In genomic region chr20:47303736-47304135, GRCh38 we compare ENCODE assay signal across 1 cellular context.
TF ChIP-seq lines count a peak whose summit lies in the region.

No MANE protein-coding gene starts in this region.

TF ChIP-seq in HepG2, 621 proteins besides CTCF, POLR2A, EP300 and RAD21:
- TF ChIP-seq, protein P1, sequence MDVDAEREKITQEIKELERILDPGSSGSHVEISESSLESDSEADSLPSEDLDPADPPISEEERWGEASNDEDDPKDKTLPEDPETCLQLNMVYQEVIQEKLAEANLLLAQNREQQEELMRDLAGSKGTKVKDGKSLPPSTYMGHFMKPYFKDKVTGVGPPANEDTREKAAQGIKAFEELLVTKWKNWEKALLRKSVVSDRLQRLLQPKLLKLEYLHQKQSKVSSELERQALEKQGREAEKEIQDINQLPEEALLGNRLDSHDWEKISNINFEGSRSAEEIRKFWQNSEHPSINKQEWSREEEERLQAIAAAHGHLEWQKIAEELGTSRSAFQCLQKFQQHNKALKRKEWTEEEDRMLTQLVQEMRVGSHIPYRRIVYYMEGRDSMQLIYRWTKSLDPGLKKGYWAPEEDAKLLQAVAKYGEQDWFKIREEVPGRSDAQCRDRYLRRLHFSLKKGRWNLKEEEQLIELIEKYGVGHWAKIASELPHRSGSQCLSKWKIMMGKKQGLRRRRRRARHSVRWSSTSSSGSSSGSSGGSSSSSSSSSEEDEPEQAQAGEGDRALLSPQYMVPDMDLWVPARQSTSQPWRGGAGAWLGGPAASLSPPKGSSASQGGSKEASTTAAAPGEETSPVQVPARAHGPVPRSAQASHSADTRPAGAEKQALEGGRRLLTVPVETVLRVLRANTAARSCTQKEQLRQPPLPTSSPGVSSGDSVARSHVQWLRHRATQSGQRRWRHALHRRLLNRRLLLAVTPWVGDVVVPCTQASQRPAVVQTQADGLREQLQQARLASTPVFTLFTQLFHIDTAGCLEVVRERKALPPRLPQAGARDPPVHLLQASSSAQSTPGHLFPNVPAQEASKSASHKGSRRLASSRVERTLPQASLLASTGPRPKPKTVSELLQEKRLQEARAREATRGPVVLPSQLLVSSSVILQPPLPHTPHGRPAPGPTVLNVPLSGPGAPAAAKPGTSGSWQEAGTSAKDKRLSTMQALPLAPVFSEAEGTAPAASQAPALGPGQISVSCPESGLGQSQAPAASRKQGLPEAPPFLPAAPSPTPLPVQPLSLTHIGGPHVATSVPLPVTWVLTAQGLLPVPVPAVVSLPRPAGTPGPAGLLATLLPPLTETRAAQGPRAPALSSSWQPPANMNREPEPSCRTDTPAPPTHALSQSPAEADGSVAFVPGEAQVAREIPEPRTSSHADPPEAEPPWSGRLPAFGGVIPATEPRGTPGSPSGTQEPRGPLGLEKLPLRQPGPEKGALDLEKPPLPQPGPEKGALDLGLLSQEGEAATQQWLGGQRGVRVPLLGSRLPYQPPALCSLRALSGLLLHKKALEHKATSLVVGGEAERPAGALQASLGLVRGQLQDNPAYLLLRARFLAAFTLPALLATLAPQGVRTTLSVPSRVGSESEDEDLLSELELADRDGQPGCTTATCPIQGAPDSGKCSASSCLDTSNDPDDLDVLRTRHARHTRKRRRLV (CRISPR knock-in tag; IDR thresholded peaks at IDR 0.05): no peak
- TF ChIP-seq FOXJ3 (CRISPR knock-in tag; IDR thresholded peaks at IDR 0.05; ENCODE audit: borderline replicate concordance): no peak
- TF ChIP-seq KLF12 (CRISPR knock-in tag; IDR thresholded peaks at IDR 0.05; ENCODE audit: borderline replicate concordance): 0 out of 2 replicates have a peak, but pooled peaks have one; percentile 7
- no peak for TF ChIP-seq ZNF709 (CRISPR knock-in tag; IDR thresholded peaks at IDR 0.05)
TF ChIP-seq in HepG2: peak in this region for 1.
